ENCODE assay signal across 8 cellular contexts in the genomic region with DNA sequence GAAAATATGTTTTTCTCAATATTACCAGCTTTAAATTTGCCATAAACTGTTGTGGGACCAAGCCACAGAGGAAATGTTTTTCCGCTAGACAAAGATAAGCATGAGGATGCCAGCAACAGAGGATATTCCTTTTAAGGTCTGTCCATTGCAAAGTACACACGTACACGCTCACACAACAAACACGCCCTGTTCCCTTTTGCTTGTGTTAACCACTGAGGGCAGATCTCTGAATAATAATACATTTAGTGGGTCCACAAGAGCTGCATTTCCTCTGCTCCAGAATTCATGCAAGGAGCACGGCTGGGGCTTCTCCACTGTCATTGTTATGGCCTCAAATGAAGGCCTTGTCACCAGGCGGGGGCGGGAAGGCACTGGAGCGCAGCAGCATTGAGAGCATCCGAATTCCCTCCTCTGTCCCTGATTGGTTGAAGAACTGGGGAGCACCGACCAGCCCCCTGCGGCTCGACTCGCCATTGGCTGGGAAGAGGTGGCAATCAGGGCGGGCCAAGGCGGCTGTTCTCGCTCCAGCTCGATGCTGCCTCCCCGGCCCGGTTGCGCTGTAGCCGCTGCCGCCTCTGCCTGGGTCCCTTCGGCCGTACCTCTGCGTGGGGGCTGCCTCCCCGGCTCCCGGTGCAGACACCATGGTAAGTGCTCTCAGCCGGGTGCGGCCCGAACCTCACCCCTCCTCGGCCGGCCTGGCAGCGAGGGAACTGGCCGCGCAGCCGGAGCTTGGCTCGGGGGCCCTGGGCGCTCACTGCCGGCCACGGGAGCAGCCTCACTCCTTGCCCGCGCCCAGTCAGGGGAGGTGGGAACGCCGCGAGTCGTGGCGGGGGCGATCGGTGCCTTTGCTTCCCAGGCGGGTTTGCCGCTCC. TPM values are rescaled to one million over a fixed set of nuclear protein-coding genes. Genes with fewer than 3 reads are reported as not detected.
DNase-seq lines count a peak whose midpoint lies in the region; ATAC-seq and TF ChIP-seq lines count a peak whose summit lies in the region.

Gene GUCY1B1, plus strand, starts transcription at position 522 of the 872 bp plus-strand sequence. Its CDS starts 120 bp downstream, at position 642.

- H3K27ac ChIP-seq in C4-2B (peak within 1 kb of the TSS; percentile 75), thymus (ENCODE audit: low read depth) (peak within 1 kb of the TSS; percentile 27)

- peak within 1 kb of the TSS; percentile 40 for H3K4me3 Mint-ChIP-seq in activated naive CD8-positive, alpha-beta T cell treated with anti-CD3 and anti-CD28 coated beads, Interleukin-2, amount 50 U/mL, for 24 hours
- H3K4me3 Mint-ChIP-seq in osteocyte (ENCODE audit: unreplicated experiment) = peak within 1 kb of the TSS; percentile 74

- peaks cover 3% of the 10 kb centered on the region for H3K9me3 Mint-ChIP-seq in activated naive CD8-positive, alpha-beta T cell treated with anti-CD3 and anti-CD28 coated beads, Interleukin-2, amount 50 U/mL, for 24 hours
- H3K9me3 Mint-ChIP-seq in osteocyte (ENCODE audit: unreplicated experiment) = no peaks in the 10 kb centered on the region

- H3K27me3 Mint-ChIP-seq in activated naive CD8-positive, alpha-beta T cell treated with anti-CD3 and anti-CD28 coated beads, Interleukin-2, amount 50 U/mL, for 24 hours = peaks cover 34% of the 10 kb centered on the region
- no peaks in the 10 kb centered on the region for H3K27me3 Mint-ChIP-seq in osteocyte (ENCODE audit: unreplicated experiment)

- H3K4me1 ChIP-seq in thymus (ENCODE audit: control insufficient read depth, insufficient read depth, low read length) = no peaks in the 10 kb centered on the region

- peak; percentile 51 for TF ChIP-seq CTCF in C4-2B (conservative IDR thresholded peaks at IDR 0.05)
- TF ChIP-seq CTCF in osteocyte (IDR thresholded peaks at IDR 0.05) = peak; percentile 64

- no peaks in the 10 kb centered on the region for H3K27me3 ChIP-seq in thymus (ENCODE audit: control insufficient read depth, insufficient read depth)

- peak within 1 kb of the TSS; percentile 70 for H3K4me3 ChIP-seq in thymus (ENCODE audit: low read length)

- intact Hi-C loops in Right ventricle myocardium superior (cut with DNase I) = no loop called here

- peak; percentile 59 for DNase-seq in SKM-1 treated with dmso at 0.1 percent for 144 hours (lab: John Stamatoyannopoulos, UW; ENCODE audit: unreplicated experiment)
- peak; percentile 72 for DNase-seq in activated naive CD8-positive, alpha-beta T cell treated with anti-CD3 and anti-CD28 coated beads, Interleukin-2, amount 50 U/mL, for 24 hours
- DNase-seq in Right ventricle myocardium superior = peak; percentile 96
- DNase-seq in osteocyte (ENCODE audit: extremely low spot score, unreplicated experiment) = peak; percentile 97

- no peak within 1 kb of the TSS for H3K27ac Mint-ChIP-seq in activated naive CD8-positive, alpha-beta T cell treated with anti-CD3 and anti-CD28 coated beads, Interleukin-2, amount 50 U/mL, for 24 hours
- H3K27ac Mint-ChIP-seq in osteocyte (ENCODE audit: unreplicated experiment) = peak within 1 kb of the TSS; percentile 71

- H3K36me3 ChIP-seq in thymus (ENCODE audit: control insufficient read depth, insufficient read depth) = no peaks in the 10 kb centered on the region

- ATAC-seq in GM19324 (IDR thresholded peaks at IDR 0.05; ENCODE audit: low FRiP score, unreplicated experiment) = peak; percentile 99
- peak; percentile 99 for ATAC-seq in HG03457 (IDR thresholded peaks at IDR 0.05; ENCODE audit: unreplicated experiment)
- ATAC-seq in activated naive CD8-positive, alpha-beta T cell treated with anti-CD3 and anti-CD28 coated beads, Interleukin-2, amount 50 U/mL, for 24 hours = peak; percentile 94
- peak; percentile 98 for ATAC-seq in Right ventricle myocardium superior (ENCODE audit: poor library complexity)

- no peaks in the 10 kb centered on the region for H3K9me3 ChIP-seq in thymus (ENCODE audit: control insufficient read depth)

- WGBS in thymus = 8% methylated on average over 51 of the region's 51 CpGs

- no peaks in the 10 kb centered on the region for H3K36me3 Mint-ChIP-seq in activated naive CD8-positive, alpha-beta T cell treated with anti-CD3 and anti-CD28 coated beads, Interleukin-2, amount 50 U/mL, for 24 hours (ENCODE audit: low read depth)
- no peaks in the 10 kb centered on the region for H3K36me3 Mint-ChIP-seq in osteocyte (ENCODE audit: unreplicated experiment)

- H3K4me1 Mint-ChIP-seq in activated naive CD8-positive, alpha-beta T cell treated with anti-CD3 and anti-CD28 coated beads, Interleukin-2, amount 50 U/mL, for 24 hours = peaks cover 6% of the 10 kb centered on the region
- peaks cover 32% of the 10 kb centered on the region for H3K4me1 Mint-ChIP-seq in osteocyte (ENCODE audit: unreplicated experiment)

RNA-seq across cellular contexts. Expression of gene GUCY1B1, which starts in this region (rescaled TPM):
- total RNA-seq in Right ventricle myocardium superior (25.1 TPM), osteocyte (11.5 and 13.2 TPM in 2 replicates)
- 5.5 TPM for polyA plus RNA-seq in thymus

Comparison
In these comparisons a context has a peak if more than half of its experiments do, and no peak if none do; other contexts are left out.
1. Peak in every context shown above with its lines: DNase-seq, ATAC-seq, H3K4me3 ChIP-seq and H3K27ac ChIP-seq.